In the genomic region with DNA sequence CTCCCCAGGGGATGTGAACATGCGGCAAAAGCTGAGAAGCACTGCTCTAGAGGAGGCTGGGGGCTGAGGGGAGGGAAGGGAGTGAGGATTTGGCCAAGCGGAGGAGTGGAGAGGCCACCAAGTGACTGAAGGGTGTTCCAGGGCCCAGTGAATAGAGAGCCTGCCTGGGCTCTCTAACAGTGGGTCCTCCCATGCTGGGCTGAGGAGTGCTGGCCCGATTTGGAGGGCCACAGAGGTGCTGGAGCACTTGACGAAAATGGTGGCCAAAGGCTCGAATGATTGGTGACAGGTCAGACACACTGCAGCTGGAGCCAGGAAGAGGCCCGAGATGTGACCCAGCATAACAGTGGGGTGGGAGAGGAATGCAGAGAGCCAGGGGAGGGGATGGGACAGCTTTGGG, we compare ENCODE assay signal across 16 cellular contexts. TPM values are rescaled to one million over a fixed set of nuclear protein-coding genes. Genes with fewer than 3 reads are reported as not detected.
A peak's percentile ranks its signal among the peaks of the same experiment; 100 is the strongest.
DNase-seq lines count a peak whose midpoint lies in the region; ATAC-seq, FAIRE-seq and TF ChIP-seq lines count a peak whose summit lies in the region.
"Had no signal": no experiment of that assay in that cellular context is flagged by ENCODE, and none has a peak within 500 bp of the region (broad histone marks: within the 10 kb centered on the region; RNA-seq: fewer than 3 reads in every experiment).

No MANE protein-coding gene starts in this region.

- H3K9me3 Mint-ChIP-seq in activated CD8-positive, alpha-beta T cell treated with anti-CD3 and anti-CD28 coated beads for 36 hours = no peaks in the 10 kb centered on the region
- no peaks in the 10 kb centered on the region for H3K9me3 Mint-ChIP-seq in activated CD8-positive, alpha-beta T cell treated with anti-CD3 and anti-CD28 coated beads, Interleukin-2, amount 10 ng/mL, durations not matched to agents 7 days and 5 days (ENCODE audit: insufficient read depth)
- no peaks in the 10 kb centered on the region for H3K9me3 Mint-ChIP-seq in stimulated activated naive CD8-positive, alpha-beta T cell treated with anti-CD3 and anti-CD28 coated beads, Interleukin-15, Interleukin-2, amounts not matched to agents 100 ng/mL and 50 ng/mL, for 24 hours
- no peaks in the 10 kb centered on the region for H3K9me3 Mint-ChIP-seq in stimulated activated naive CD8-positive, alpha-beta T cell treated with anti-CD3 and anti-CD28 coated beads, Interleukin-15, amount 100 ng/mL, for 72 hours
- no peaks in the 10 kb centered on the region for H3K9me3 Mint-ChIP-seq in central memory CD8-positive, alpha-beta T cell
- H3K9me3 Mint-ChIP-seq: CD4-positive, alpha-beta memory T cell had no signal

- peak overlapping the region; percentile 71 for H3K27ac Mint-ChIP-seq in activated CD8-positive, alpha-beta T cell treated with anti-CD3 and anti-CD28 coated beads for 36 hours
- no peak overlapping the region for H3K27ac Mint-ChIP-seq in activated CD8-positive, alpha-beta T cell treated with anti-CD3 and anti-CD28 coated beads, Interleukin-2, amount 10 ng/mL, durations not matched to agents 7 days and 5 days
- peak overlapping the region; percentile 61 for H3K27ac Mint-ChIP-seq in stimulated activated naive CD8-positive, alpha-beta T cell treated with anti-CD3 and anti-CD28 coated beads, Interleukin-15, Interleukin-2, amounts not matched to agents 100 ng/mL and 50 ng/mL, for 24 hours
- peak overlapping the region in 1 of 2 donors; percentile 82 for H3K27ac Mint-ChIP-seq in stimulated activated naive CD8-positive, alpha-beta T cell treated with anti-CD3 and anti-CD28 coated beads, Interleukin-15, amount 100 ng/mL, for 72 hours
- peak overlapping the region; percentile 69 for H3K27ac Mint-ChIP-seq in central memory CD8-positive, alpha-beta T cell (ENCODE audit: low read depth)
- H3K27ac Mint-ChIP-seq: B cell had no signal

- H3K4me1 Mint-ChIP-seq in activated CD8-positive, alpha-beta T cell treated with anti-CD3 and anti-CD28 coated beads for 36 hours (ENCODE audit: low read depth) = peaks cover 66% of the 10 kb centered on the region
- H3K4me1 Mint-ChIP-seq in activated CD8-positive, alpha-beta T cell treated with anti-CD3 and anti-CD28 coated beads, Interleukin-2, amount 10 ng/mL, durations not matched to agents 7 days and 5 days (ENCODE audit: low read depth) = peaks cover 37% of the 10 kb centered on the region
- peaks cover 69% of the 10 kb centered on the region for H3K4me1 Mint-ChIP-seq in stimulated activated naive CD8-positive, alpha-beta T cell treated with anti-CD3 and anti-CD28 coated beads, Interleukin-15, Interleukin-2, amounts not matched to agents 100 ng/mL and 50 ng/mL, for 24 hours (ENCODE audit: low read depth)
- peaks cover 78% of the 10 kb centered on the region for H3K4me1 Mint-ChIP-seq in stimulated activated naive CD8-positive, alpha-beta T cell treated with anti-CD3 and anti-CD28 coated beads, Interleukin-15, amount 100 ng/mL, for 72 hours
- peaks cover 27% of the 10 kb centered on the region for H3K4me1 Mint-ChIP-seq in central memory CD8-positive, alpha-beta T cell

- H3K36me3 Mint-ChIP-seq in activated CD8-positive, alpha-beta T cell treated with anti-CD3 and anti-CD28 coated beads for 36 hours (ENCODE audit: low read depth) = peaks cover 20% of the 10 kb centered on the region
- peaks cover 19% of the 10 kb centered on the region for H3K36me3 Mint-ChIP-seq in activated CD8-positive, alpha-beta T cell treated with anti-CD3 and anti-CD28 coated beads, Interleukin-2, amount 10 ng/mL, durations not matched to agents 7 days and 5 days (ENCODE audit: low read depth)
- H3K36me3 Mint-ChIP-seq in stimulated activated naive CD8-positive, alpha-beta T cell treated with anti-CD3 and anti-CD28 coated beads, Interleukin-15, Interleukin-2, amounts not matched to agents 100 ng/mL and 50 ng/mL, for 24 hours (ENCODE audit: low read depth) = peaks cover 11% of the 10 kb centered on the region
- peaks cover 37% of the 10 kb centered on the region for H3K36me3 Mint-ChIP-seq in central memory CD8-positive, alpha-beta T cell (ENCODE audit: insufficient read depth)

- intact Hi-C loops in activated CD8-positive, alpha-beta T cell treated with anti-CD3 and anti-CD28 coated beads for 36 hours (cut with micrococcal nuclease) = no loop called here

- H3K4me3 Mint-ChIP-seq in activated CD8-positive, alpha-beta T cell treated with anti-CD3 and anti-CD28 coated beads for 36 hours = no peak overlapping the region
- no peak overlapping the region for H3K4me3 Mint-ChIP-seq in activated CD8-positive, alpha-beta T cell treated with anti-CD3 and anti-CD28 coated beads, Interleukin-2, amount 10 ng/mL, durations not matched to agents 7 days and 5 days
- H3K4me3 Mint-ChIP-seq in stimulated activated naive CD8-positive, alpha-beta T cell treated with anti-CD3 and anti-CD28 coated beads, Interleukin-15, Interleukin-2, amounts not matched to agents 100 ng/mL and 50 ng/mL, for 24 hours = no peak overlapping the region
- H3K4me3 Mint-ChIP-seq in stimulated activated naive CD8-positive, alpha-beta T cell treated with anti-CD3 and anti-CD28 coated beads, Interleukin-15, amount 100 ng/mL, for 72 hours = no peak overlapping the region
- no peak overlapping the region for H3K4me3 Mint-ChIP-seq in central memory CD8-positive, alpha-beta T cell
- H3K4me3 Mint-ChIP-seq: B cell; CD4-positive, alpha-beta memory T cell had no signal

- POLR2A ChIA-PET in activated CD8-positive, alpha-beta T cell treated with anti-CD3 and anti-CD28 coated beads for 36 hours (lab: Charles Lee) = no interaction called here
- POLR2A ChIA-PET in activated CD8-positive, alpha-beta T cell treated with anti-CD3 and anti-CD28 coated beads, Interleukin-2, amount 10 ng/mL, durations not matched to agents 7 days and 5 days (lab: Charles Lee) = no interaction called here

- no peak for FAIRE-seq in D721Med (lab: Jason Lieb, UNC)
- FAIRE-seq: A204.1, H1, HepG2, HTR-8/SVneo had no signal

- CTCF ChIA-PET in activated CD8-positive, alpha-beta T cell treated with anti-CD3 and anti-CD28 coated beads for 36 hours (lab: Charles Lee) = interaction anchor here (0.7 kb wide), 1 partner anchor 41 kb away, joined by 3 read pairs; no protein-coding TSS in a partner anchor
- CTCF ChIA-PET in activated CD8-positive, alpha-beta T cell treated with anti-CD3 and anti-CD28 coated beads, Interleukin-2, amount 10 ng/mL, durations not matched to agents 7 days and 5 days (lab: Charles Lee) = no interaction called here

- ATAC-seq in activated CD8-positive, alpha-beta T cell treated with anti-CD3 and anti-CD28 coated beads for 36 hours = no peak
- ATAC-seq in activated CD8-positive, alpha-beta T cell treated with anti-CD3 and anti-CD28 coated beads, Interleukin-2, amount 10 ng/mL, durations not matched to agents 7 days and 5 days = no peak
- ATAC-seq in stimulated activated naive CD8-positive, alpha-beta T cell treated with anti-CD3 and anti-CD28 coated beads, Interleukin-15, amount 100 ng/mL, for 72 hours = no peak
- no peak for ATAC-seq in central memory CD8-positive, alpha-beta T cell (replicated peaks; ENCODE audit: extremely low read depth, poor library complexity, severe bottlenecking)
- ATAC-seq: HepG2 had no signal

- no peak for TF ChIP-seq CTCF in activated CD8-positive, alpha-beta T cell treated with anti-CD3 and anti-CD28 coated beads for 36 hours (IDR thresholded peaks at IDR 0.05)
- no peak for TF ChIP-seq CTCF in D721Med (IDR thresholded peaks at IDR 0.05; ENCODE audit: insufficient read depth, missing control alignments)

- H3K27me3 Mint-ChIP-seq in activated CD8-positive, alpha-beta T cell treated with anti-CD3 and anti-CD28 coated beads for 36 hours = no peaks in the 10 kb centered on the region
- no peaks in the 10 kb centered on the region for H3K27me3 Mint-ChIP-seq in activated CD8-positive, alpha-beta T cell treated with anti-CD3 and anti-CD28 coated beads, Interleukin-2, amount 10 ng/mL, durations not matched to agents 7 days and 5 days (ENCODE audit: low read depth)
- no peaks in the 10 kb centered on the region for H3K27me3 Mint-ChIP-seq in stimulated activated naive CD8-positive, alpha-beta T cell treated with anti-CD3 and anti-CD28 coated beads, Interleukin-15, Interleukin-2, amounts not matched to agents 100 ng/mL and 50 ng/mL, for 24 hours
- no peaks in the 10 kb centered on the region for H3K27me3 Mint-ChIP-seq in stimulated activated naive CD8-positive, alpha-beta T cell treated with anti-CD3 and anti-CD28 coated beads, Interleukin-15, amount 100 ng/mL, for 72 hours
- no peaks in the 10 kb centered on the region for H3K27me3 Mint-ChIP-seq in central memory CD8-positive, alpha-beta T cell
- H3K27me3 Mint-ChIP-seq: B cell; CD4-positive, alpha-beta memory T cell had no signal

- DNase-seq in activated CD8-positive, alpha-beta T cell treated with anti-CD3 and anti-CD28 coated beads for 36 hours = no peak
- no peak for DNase-seq in activated CD8-positive, alpha-beta T cell treated with anti-CD3 and anti-CD28 coated beads, Interleukin-2, amount 10 ng/mL, durations not matched to agents 7 days and 5 days
- DNase-seq in stimulated activated naive CD8-positive, alpha-beta T cell treated with anti-CD3 and anti-CD28 coated beads, Interleukin-15, amount 100 ng/mL, for 72 hours = no peak
- DNase-seq in central memory CD8-positive, alpha-beta T cell (ENCODE audit: low spot score in 2 of 2) = no peak
- DNase-seq in NCI-H2081 (lab: John Stamatoyannopoulos, UW) (no peak), D721Med (ENCODE audit: insufficient read length, low spot score) (no peak)
- DNase-seq: C1 segment of cervical spinal cord; Caco-2; CD4-positive, alpha-beta memory T cell; GF-D8 had no signal

RNA-seq across cellular contexts. Expression of a gene that starts 37.5 kb away (rescaled TPM):
- 1 to 10 TPM; 1.8 to 2.2 TPM for total RNA-seq in activated CD8-positive, alpha-beta T cell treated with anti-CD3 and anti-CD28 coated beads for 36 hours
- under 1 TPM; 0.31 to 0.37 TPM for total RNA-seq in activated CD8-positive, alpha-beta T cell treated with anti-CD3 and anti-CD28 coated beads, Interleukin-2, amount 10 ng/mL, durations not matched to agents 7 days and 5 days
- total RNA-seq: B cell; CD4-positive, alpha-beta memory T cell had no signal
